ENCODE assay signal across 27 cellular contexts in genomic region chr6:138204792-138205384, GRCh38. TPM values are rescaled to one million over a fixed set of nuclear protein-coding genes. Genes with fewer than 3 reads are reported as not detected.
"Had no signal": no experiment of that assay in that cellular context is flagged by ENCODE, and none has a peak within 500 bp of the region (broad histone marks: within the 10 kb centered on the region; RNA-seq: fewer than 3 reads in every experiment).

No MANE protein-coding gene starts in this region.

- H3K36me3 ChIP-seq: heart left ventricle, prostate gland, spleen had no signal

- ATAC-seq: esophagus mucosa; natural killer cell treated with Interleukin-12 subunit alpha and Interleukin-12 subunit beta and Interleukin-15 and Interleukin-18, amount 100 ng/mL, for 72 hours; sciatic nerve had no signal

- H3K4me3 Mint-ChIP-seq: dendritic cell treated with granulocyte-macrophage colony-stimulating factor and Interleukin-4, amounts not matched to agents 40 ng/mL and 50 ng/mL, for 4 days; mesothelial cell of epicardium; natural killer cell treated with Interleukin-12 subunit alpha and Interleukin-12 subunit beta and Interleukin-15 and Interleukin-18, amount 100 ng/mL, for 72 hours had no signal

- H3K27ac ChIP-seq: parathyroid adenoma, prostate gland, spleen, stomach had no signal

- DNase-seq: effector CD4-positive, alpha-beta T cell; heart left ventricle; kidney glomerular epithelial cell; occipital lobe; spleen; stimulated activated CD4-positive, alpha-beta T cell treated with anti-CD3 and anti-CD28 coated beads, Interleukin-2, amount 100 ng/mL, for 24 hours; stimulated activated naive CD4-positive, alpha-beta T cell; stomach; substantia nigra; trophoblast cell had no signal

- H3K27me3 ChIP-seq: heart left ventricle, stomach had no signal

- H3K36me3 Mint-ChIP-seq: natural killer cell treated with Interleukin-12 subunit alpha and Interleukin-12 subunit beta and Interleukin-15 and Interleukin-18, amount 100 ng/mL, for 72 hours had no signal

- H3K9me3 Mint-ChIP-seq: natural killer cell treated with Interleukin-12 subunit alpha and Interleukin-12 subunit beta and Interleukin-15 and Interleukin-18, amount 100 ng/mL, for 72 hours had no signal

- H2AFZ ChIP-seq: parathyroid adenoma had no signal

- H3K9ac ChIP-seq: parathyroid adenoma had no signal

- H3K4me3 ChIP-seq: heart left ventricle, prostate gland, spleen, stomach had no signal

- H3K9me3 ChIP-seq: prostate gland, spleen, stomach had no signal

- H3K4me1 Mint-ChIP-seq: mesothelial cell of epicardium had no signal

- H3K4me1 ChIP-seq: prostate gland, spleen had no signal

RNA-seq across cellular contexts. Expression of gene PBOV1, which starts 13.4 kb away (rescaled TPM):
- total RNA-seq: esophagus mucosa; fibroblast of lung; frontal cortex; glomerular endothelial cell; heart left ventricle; lower leg skin; mesothelial cell of epicardium; mucosa of gallbladder; myocyte; natural killer cell treated with Interleukin-12 subunit alpha and Interleukin-12 subunit beta and Interleukin-15 and Interleukin-18, amount 100 ng/mL, for 72 hours; occipital lobe; prostate gland; renal cortical epithelial cell; sciatic nerve; skeletal muscle tissue; spleen; stomach; urinary bladder had no signal
- polyA plus RNA-seq: fibroblast of lung, heart left ventricle, spleen, stomach, thymus, urinary bladder had no signal
